Comparison of ENCODE assay signal across 27 cellular contexts in genomic region chr6:68326762-68327161, GRCh38.
"Had no signal": no experiment of that assay in that cellular context is flagged by ENCODE, and none has a peak within 500 bp of the region (broad histone marks: within the 10 kb centered on the region; RNA-seq: fewer than 3 reads in every experiment).

No MANE protein-coding gene starts in this region.

- H3K27me3 ChIP-seq: breast epithelium, gastrocnemius medialis, hepatocyte, neural progenitor cell, right lobe of liver, vagina had no signal

- H3K36me3 ChIP-seq: breast epithelium, gastrocnemius medialis, neural progenitor cell, right lobe of liver, vagina, WERI-Rb-1 had no signal

- H3K27ac ChIP-seq: breast epithelium, gastrocnemius medialis, hepatocyte, neural progenitor cell, right lobe of liver, vagina, WERI-Rb-1 had no signal

- H3K4me3 ChIP-seq: breast epithelium, gastrocnemius medialis, hepatocyte, neural progenitor cell, right lobe of liver, vagina had no signal

- H3K9me3 ChIP-seq: breast epithelium, gastrocnemius medialis, right lobe of liver, vagina had no signal

- DNase-seq: activated CD4-positive, alpha-beta T cell treated with anti-CD3 and anti-CD28 coated beads, Interleukin-2, amount 50 U/mL, for 1 hour; activated CD4-positive, CD25-positive, alpha-beta regulatory T cell treated with anti-CD3 and anti-CD28 coated beads, Interleukin-2, amount 50 U/mL, for 72 hours; activated CD8-positive, alpha-beta T cell treated with anti-CD3 and anti-CD28 coated beads for 36 hours; activated naive CD4-positive, alpha-beta T cell; activated T-cell treated with anti-CD3 and anti-CD28 coated beads, Interleukin-2, amount 50 U/mL, for 4 hours; effector CD8-positive, alpha-beta T cell; erythroblast; gastrocnemius medialis; naive thymus-derived CD8-positive, alpha-beta T cell; stimulated activated CD4-positive, alpha-beta T cell treated with anti-CD3 and anti-CD28 coated beads, Interleukin-12 subunit alpha, Interleukin-12 subunit beta, amount 100 ng/mL, for 4 hours; stimulated activated CD4-positive, alpha-beta T cell treated with anti-CD3 and anti-CD28 coated beads, Interleukin-4, amount 100 ng/mL, for 24 hours; SW 1271; T-helper 9 cell; WERI-Rb-1 had no signal

- H3K9me3 Mint-ChIP-seq: activated T-cell treated with anti-CD3 and anti-CD28 coated beads, Interleukin-2, amount 50 U/mL, for 4 hours; mesothelial cell of epicardium; neural progenitor cell; stimulated activated naive CD8-positive, alpha-beta T cell treated with anti-CD3 and anti-CD28 coated beads, Interleukin-15, Interleukin-2, amounts not matched to agents 100 ng/mL and 50 ng/mL, for 24 hours; T-helper 1 cell treated with Interleukin-12 subunit alpha and Interleukin-12 subunit beta and Interleukin-4 antibody, amounts not matched to agents 30 μg/mL and 1 μg/mL, for 36 hours; type B pancreatic cell had no signal

- H3K4me1 ChIP-seq: breast epithelium, gastrocnemius medialis, neural progenitor cell, right lobe of liver, vagina had no signal

- H3K9ac ChIP-seq: neural progenitor cell had no signal

- H3K27me3 Mint-ChIP-seq: activated CD8-positive, alpha-beta T cell treated with anti-CD3 and anti-CD28 coated beads for 36 hours; activated T-helper 17 cell treated with anti-CD3 and anti-CD28 coated beads, Interleukin-2, amount 50 U/mL, for 72 hours; central memory CD8-positive, alpha-beta T cell; naive thymus-derived CD8-positive, alpha-beta T cell; stimulated activated naive CD8-positive, alpha-beta T cell treated with anti-CD3 and anti-CD28 coated beads, Interleukin-15, Interleukin-2, amounts not matched to agents 100 ng/mL and 50 ng/mL, for 24 hours; type B pancreatic cell had no signal

- H3K4me2 ChIP-seq: hepatocyte, neural progenitor cell had no signal

- ATAC-seq: activated CD8-positive, alpha-beta T cell treated with anti-CD3 and anti-CD28 coated beads for 36 hours; activated naive CD4-positive, alpha-beta T cell treated with anti-CD3 and anti-CD28 coated beads, Interleukin-2, amount 50 U/mL, for 72 hours; activated T-cell treated with anti-CD3 and anti-CD28 coated beads, Interleukin-2, amount 50 U/mL, for 4 hours; activated T-helper 17 cell treated with anti-CD3 and anti-CD28 coated beads, Interleukin-2, amount 50 U/mL, for 72 hours; gastrocnemius medialis; naive thymus-derived CD8-positive, alpha-beta T cell; right lobe of liver; stimulated activated effector memory CD8-positive, alpha-beta T cell treated with anti-CD3 and anti-CD28 coated beads, Interleukin-12 subunit alpha, Interleukin-12 subunit beta, amount 100 ng/mL, for 72 hours had no signal

- H3K27ac Mint-ChIP-seq: activated CD8-positive, alpha-beta T cell treated with anti-CD3 and anti-CD28 coated beads for 36 hours; activated naive CD4-positive, alpha-beta T cell treated with anti-CD3 and anti-CD28 coated beads, Interleukin-2, amount 50 U/mL, for 72 hours; activated T-helper 17 cell treated with anti-CD3 and anti-CD28 coated beads, Interleukin-2, amount 50 U/mL, for 72 hours; mesothelial cell of epicardium; naive thymus-derived CD8-positive, alpha-beta T cell; neural progenitor cell; stimulated activated effector memory CD8-positive, alpha-beta T cell treated with anti-CD3 and anti-CD28 coated beads, Interleukin-12 subunit alpha, Interleukin-12 subunit beta, amount 100 ng/mL, for 72 hours; stimulated activated naive CD8-positive, alpha-beta T cell treated with anti-CD3 and anti-CD28 coated beads, Interleukin-15, Interleukin-2, amounts not matched to agents 100 ng/mL and 50 ng/mL, for 24 hours; T-helper 1 cell treated with Interleukin-12 subunit alpha and Interleukin-12 subunit beta and Interleukin-4 antibody, amounts not matched to agents 30 μg/mL and 1 μg/mL, for 36 hours; type B pancreatic cell had no signal

- H3K36me3 Mint-ChIP-seq: activated naive CD4-positive, alpha-beta T cell treated with anti-CD3 and anti-CD28 coated beads, Interleukin-2, amount 50 U/mL, for 72 hours; mesothelial cell of epicardium; naive thymus-derived CD8-positive, alpha-beta T cell; neural progenitor cell; stimulated activated effector memory CD8-positive, alpha-beta T cell treated with anti-CD3 and anti-CD28 coated beads, Interleukin-12 subunit alpha, Interleukin-12 subunit beta, amount 100 ng/mL, for 72 hours; type B pancreatic cell had no signal

- H3K4me1 Mint-ChIP-seq: activated T-helper 17 cell treated with anti-CD3 and anti-CD28 coated beads, Interleukin-2, amount 50 U/mL, for 72 hours; central memory CD8-positive, alpha-beta T cell; mesothelial cell of epicardium; naive thymus-derived CD8-positive, alpha-beta T cell; neural progenitor cell; stimulated activated effector memory CD8-positive, alpha-beta T cell treated with anti-CD3 and anti-CD28 coated beads, Interleukin-12 subunit alpha, Interleukin-12 subunit beta, amount 100 ng/mL, for 72 hours had no signal

- H3K4me3 Mint-ChIP-seq: activated CD8-positive, alpha-beta T cell treated with anti-CD3 and anti-CD28 coated beads for 36 hours; activated T-cell treated with anti-CD3 and anti-CD28 coated beads, Interleukin-2, amount 50 U/mL, for 4 hours; activated T-helper 17 cell treated with anti-CD3 and anti-CD28 coated beads, Interleukin-2, amount 50 U/mL, for 72 hours; central memory CD8-positive, alpha-beta T cell; mesothelial cell of epicardium; naive thymus-derived CD8-positive, alpha-beta T cell; neural progenitor cell; stimulated activated effector memory CD8-positive, alpha-beta T cell treated with anti-CD3 and anti-CD28 coated beads, Interleukin-12 subunit alpha, Interleukin-12 subunit beta, amount 100 ng/mL, for 72 hours; stimulated activated naive CD8-positive, alpha-beta T cell treated with anti-CD3 and anti-CD28 coated beads, Interleukin-15, Interleukin-2, amounts not matched to agents 100 ng/mL and 50 ng/mL, for 24 hours; T-helper 1 cell treated with Interleukin-12 subunit alpha and Interleukin-12 subunit beta and Interleukin-4 antibody, amounts not matched to agents 30 μg/mL and 1 μg/mL, for 36 hours; type B pancreatic cell had no signal

- H2AFZ ChIP-seq: hepatocyte, neural progenitor cell had no signal
